ENCODE assay signal across 17 cellular contexts in the genomic region with DNA sequence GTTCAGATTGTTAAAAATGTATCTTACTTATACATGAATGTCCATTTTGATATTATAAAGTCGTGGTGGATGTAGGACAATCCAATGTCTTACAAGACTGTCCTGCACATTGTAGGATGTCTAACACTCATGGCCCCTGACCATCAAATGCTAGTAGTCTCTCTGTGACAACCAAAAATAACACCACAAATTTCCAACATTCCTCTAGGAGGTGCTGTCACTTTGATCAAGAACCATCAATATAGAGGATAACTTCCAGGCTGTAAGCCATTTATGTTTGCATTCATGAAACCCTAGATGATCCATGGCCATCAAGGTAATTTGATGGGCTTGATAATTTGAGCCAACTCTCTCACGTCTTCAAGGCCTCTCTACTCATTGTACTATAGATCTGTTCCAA. TPM values are rescaled to one million over a fixed set of nuclear protein-coding genes. Genes with fewer than 3 reads are reported as not detected.
DNase-seq lines count a peak whose midpoint lies in the region; ATAC-seq and TF ChIP-seq lines count a peak whose summit lies in the region.
"Had no signal": no experiment of that assay in that cellular context is flagged by ENCODE, and none has a peak within 500 bp of the region (broad histone marks: within the 10 kb centered on the region; RNA-seq: fewer than 3 reads in every experiment).

No MANE protein-coding gene starts in this region.

- TF ChIP-seq CTCF in GM12865 (IDR thresholded peaks at IDR 0.05; ENCODE audit: insufficient read depth, low read depth, low read length, missing control alignments) (no peak), OCI-LY3 (IDR thresholded peaks at IDR 0.05; ENCODE audit: low read depth, low read length) (0 out of 2 replicates have a peak, but pooled peaks have one; percentile 15), fibroblast of mammary gland (conservative IDR thresholded peaks at IDR 0.05; ENCODE audit: control insufficient read depth, insufficient read depth, low read depth, low read length) (peak; percentile 6), ovary (IDR thresholded peaks at IDR 0.05) (no peak)

- WGBS in ovary, 3 donors, result 80 to 85% (median 85%) methylated on average over 2 of the region's 2 CpGs

- H4K20me1 ChIP-seq in OCI-LY3 (ENCODE audit: insufficient read depth, low read length), result no peaks in the 10 kb centered on the region

- H3K36me3 Mint-ChIP-seq in activated T-cell treated with anti-CD3 and anti-CD28 coated beads, Interleukin-2, amount 50 U/mL, for 72 hours (ENCODE audit: insufficient read depth in 2 of 2), result no peaks in the 10 kb centered on the region
- H3K36me3 Mint-ChIP-seq: CD14-positive monocyte had no signal

- no peak for ATAC-seq in activated T-cell treated with anti-CD3 and anti-CD28 coated beads, Interleukin-2, amount 50 U/mL, for 72 hours (replicated peaks in 1 of 2)

- TF ChIP-seq POLR2A in ovary (IDR thresholded peaks at IDR 0.05), result no peak

- H3K36me3 ChIP-seq in OCI-LY3 (replicated peaks; ENCODE audit: low read depth, low read length) (no peaks in the 10 kb centered on the region), ovary (no peaks in the 10 kb centered on the region)

- no peaks in the 10 kb centered on the region for H3K9me3 ChIP-seq in OCI-LY3 (ENCODE audit: insufficient read depth, low read length)
- no peaks in the 10 kb centered on the region for H3K9me3 ChIP-seq in ovary

- H3K27me3 ChIP-seq in OCI-LY3 (ENCODE audit: low read depth, low read length) (no peaks in the 10 kb centered on the region), ovary (no peaks in the 10 kb centered on the region)

- H3K9ac ChIP-seq in OCI-LY3 (ENCODE audit: low read length), result no peak overlapping the region
- H3K9ac ChIP-seq: GM23248 had no signal

- no peaks in the 10 kb centered on the region for H3K79me2 ChIP-seq in OCI-LY3 (ENCODE audit: low read length)

- H3K4me1 ChIP-seq in OCI-LY3 (ENCODE audit: low read length), result no peaks in the 10 kb centered on the region
- H3K4me1 ChIP-seq in ovary (ENCODE audit: insufficient read depth), result no peaks in the 10 kb centered on the region

- intact Hi-C loops in ovary (cut with DNase I), result no loop called here

- no peak overlapping the region for H3K27ac Mint-ChIP-seq in activated T-cell treated with anti-CD3 and anti-CD28 coated beads, Interleukin-2, amount 50 U/mL, for 72 hours
- H3K27ac Mint-ChIP-seq: CD14-positive monocyte had no signal

- no peaks in the 10 kb centered on the region for H3K27me3 Mint-ChIP-seq in activated T-cell treated with anti-CD3 and anti-CD28 coated beads, Interleukin-2, amount 50 U/mL, for 72 hours (ENCODE audit: low read depth)

- DNase-seq in NCI-H2107 treated with DMSO at 0.1 percent for 48 hours (lab: John Stamatoyannopoulos, UW; ENCODE audit: unreplicated experiment) (peak; percentile 20), NCI-H2107 (lab: John Stamatoyannopoulos, UW) (no peak), GM12865 (ENCODE audit: low read depth) (peak; percentile 10), fibroblast of mammary gland (ENCODE audit: low read depth) (no peak), islet precursor cell (no peak), ovary (no peak)
- no peak for DNase-seq in activated T-cell treated with anti-CD3 and anti-CD28 coated beads, Interleukin-2, amount 50 U/mL, for 72 hours
- DNase-seq: 8988T, COR-L47, GM23248, NCI-H1436 treated with DMSO at 0.1 percent for 48 hours, NCI-H2081, NCI-H345, NCI-H526 treated with DMSO at 0.1 percent for 48 hours, SHP77 treated with DMSO at 0.1 percent for 48 hours had no signal

- H3K27ac ChIP-seq in OCI-LY3 (ENCODE audit: low read length), result no peak overlapping the region
- no peak overlapping the region for H3K27ac ChIP-seq in ovary
- H3K27ac ChIP-seq: GM23248 had no signal

- H3K4me3 Mint-ChIP-seq in activated T-cell treated with anti-CD3 and anti-CD28 coated beads, Interleukin-2, amount 50 U/mL, for 72 hours, result no peak overlapping the region
- H3K4me3 Mint-ChIP-seq: CD14-positive monocyte had no signal

- peaks cover 17% of the 10 kb centered on the region for H3K4me1 Mint-ChIP-seq in activated T-cell treated with anti-CD3 and anti-CD28 coated beads, Interleukin-2, amount 50 U/mL, for 72 hours (ENCODE audit: low read depth)
- H3K4me1 Mint-ChIP-seq: CD14-positive monocyte had no signal

- no peak for TF ChIP-seq EP300 in ovary (IDR thresholded peaks at IDR 0.05)

- H3K9me3 Mint-ChIP-seq in activated T-cell treated with anti-CD3 and anti-CD28 coated beads, Interleukin-2, amount 50 U/mL, for 72 hours, result no peaks in the 10 kb centered on the region

- no peak overlapping the region for H3K4me2 ChIP-seq in OCI-LY3 (ENCODE audit: low read length)

- no peak overlapping the region for H2AFZ ChIP-seq in OCI-LY3 (ENCODE audit: low read depth, low read length)
- H2AFZ ChIP-seq: GM23248 had no signal

- no peak overlapping the region for H3K4me3 ChIP-seq in GM12865 (ENCODE audit: low read depth, low read length)
- no peak overlapping the region for H3K4me3 ChIP-seq in OCI-LY3 (ENCODE audit: low read length)
- H3K4me3 ChIP-seq in fibroblast of mammary gland (ENCODE audit: control insufficient read depth, low read depth, low read length), result no peak overlapping the region
- no peak overlapping the region for H3K4me3 ChIP-seq in ovary
- H3K4me3 ChIP-seq: GM23248 had no signal

RNA-seq across cellular contexts. Expression of a gene that starts 20.5 kb away (rescaled TPM):
- 10 to 100 TPM; 82.7 to 85.8 TPM for total RNA-seq in activated T-cell treated with anti-CD3 and anti-CD28 coated beads, Interleukin-2, amount 50 U/mL, for 72 hours
- total RNA-seq in ovary, result 10 to 100 TPM; 54.0 to 85.9 (median 74.9) TPM
- polyA plus RNA-seq in ovary, result 10 to 100 TPM; 60.0 to 62.5 TPM

Comparison
In these comparisons a context has a peak if more than half of its experiments do, and no peak if none do; other contexts are left out.
1. DNase-seq: peak in NCI-H2107 treated with DMSO at 0.1 percent for 48 hours (single experiment) and GM12865 (single experiment); none in NCI-H2107 (single experiment), fibroblast of mammary gland (single experiment), activated T-cell treated with anti-CD3 and anti-CD28 coated beads, Interleukin-2, amount 50 U/mL, for 72 hours (0 of 2), islet precursor cell (single experiment) and ovary (0 of 5).
2. CTCF ChIP-seq: peak in OCI-LY3 (single experiment) and fibroblast of mammary gland (single experiment); none in GM12865 (single experiment) and ovary (0 of 3).